34 cellular contexts compared by ENCODE assay signal in genomic region chr2:173860566-173860965, GRCh38.
"Had no signal": no experiment of that assay in that cellular context is flagged by ENCODE, and none has a peak within 500 bp of the region (broad histone marks: within the 10 kb centered on the region; RNA-seq: fewer than 3 reads in every experiment).

No MANE protein-coding gene starts in this region.

- H3K9me3 ChIP-seq: adrenal gland, body of pancreas, colonic mucosa, gastrocnemius medialis, left ventricle myocardium inferior, mucosa of descending colon, neutrophil, stomach, suprapubic skin, tibial artery had no signal

- H3K4me2 ChIP-seq: hepatocyte had no signal

- H3K36me3 Mint-ChIP-seq: activated CD8-positive, alpha-beta memory T cell treated with anti-CD3 and anti-CD28 coated beads, Interleukin-2, amount 10 ng/mL, durations not matched to agents 7 days and 5 days; activated naive CD4-positive, alpha-beta T cell treated with anti-CD3 and anti-CD28 coated beads, Interleukin-2, amount 50 U/mL, for 72 hours; natural killer cell treated with Interleukin-12 subunit alpha and Interleukin-12 subunit beta and Interleukin-15 and Interleukin-18, amount 100 ng/mL, for 72 hours; WTC11 had no signal

- H3K36me3 ChIP-seq: adrenal gland, colonic mucosa, gastrocnemius medialis, left ventricle myocardium inferior, neutrophil, stomach, suprapubic skin, tibial artery had no signal

- DNase-seq: activated CD4-positive, alpha-beta memory T cell treated with anti-CD3 and anti-CD28 coated beads, Interleukin-2, amount 10 ng/mL, durations not matched to agents 7 days and 5 days; activated CD4-positive, alpha-beta T cell treated with anti-CD3 and anti-CD28 coated beads for 1 hour; activated CD4-positive, alpha-beta T cell treated with anti-CD3 and anti-CD28 coated beads, Interleukin-2, amount 10 ng/mL, durations not matched to agents 7 days and 5 days; activated CD8-positive, alpha-beta memory T cell treated with anti-CD3 and anti-CD28 coated beads, Interleukin-2, amount 10 ng/mL, durations not matched to agents 7 days and 5 days; activated naive CD4-positive, alpha-beta T cell; activated T-cell treated with anti-CD3 and anti-CD28 coated beads, Interleukin-2, amount 50 U/mL, for 48 hours; aorta; body of pancreas; colonic mucosa; dorsolateral prefrontal cortex; effector memory CD4-positive, alpha-beta T cell; gastrocnemius medialis; glutamatergic neuron; islet precursor cell; left ventricle myocardium inferior; mesendoderm; mucosa of descending colon; stimulated activated CD4-positive, alpha-beta T cell treated with anti-CD3 and anti-CD28 coated beads, Interleukin-12 subunit alpha, Interleukin-12 subunit beta, amount 100 ng/mL, for 4 hours; stimulated activated CD4-positive, alpha-beta T cell treated with anti-CD3 and anti-CD28 coated beads, Interleukin-4, amount 100 ng/mL, for 1 hour; stomach; T-helper 9 cell; tibial artery had no signal

- H3K4me3 ChIP-seq: adrenal gland, body of pancreas, colonic mucosa, dorsolateral prefrontal cortex, gastrocnemius medialis, hepatocyte, left ventricle myocardium inferior, lung, mucosa of descending colon, skin epidermis, stomach, suprapubic skin, tibial artery had no signal

- H3K4me3 Mint-ChIP-seq: activated CD4-positive, alpha-beta memory T cell treated with anti-CD3 and anti-CD28 coated beads, Interleukin-2, amount 10 ng/mL, durations not matched to agents 7 days and 5 days; activated CD4-positive, alpha-beta T cell treated with anti-CD3 and anti-CD28 coated beads, Interleukin-2, amount 10 ng/mL, durations not matched to agents 7 days and 5 days; activated CD8-positive, alpha-beta memory T cell treated with anti-CD3 and anti-CD28 coated beads, Interleukin-2, amount 10 ng/mL, durations not matched to agents 7 days and 5 days; natural killer cell treated with Interleukin-12 subunit alpha and Interleukin-12 subunit beta and Interleukin-15 and Interleukin-18, amount 100 ng/mL, for 72 hours; T-helper 1 cell treated with Interleukin-12 subunit alpha and Interleukin-12 subunit beta and Interleukin-4 antibody, amounts not matched to agents 30 μg/mL and 1 μg/mL, for 36 hours; WTC11 had no signal

- ATAC-seq: activated CD8-positive, alpha-beta memory T cell treated with anti-CD3 and anti-CD28 coated beads, Interleukin-2, amount 10 ng/mL, durations not matched to agents 7 days and 5 days; activated naive CD4-positive, alpha-beta T cell treated with anti-CD3 and anti-CD28 coated beads, Interleukin-2, amount 50 U/mL, for 72 hours; body of pancreas; gastrocnemius medialis; natural killer cell treated with Interleukin-12 subunit alpha and Interleukin-12 subunit beta and Interleukin-15 and Interleukin-18, amount 100 ng/mL, for 72 hours; sciatic nerve; WTC11 had no signal

- H3K27me3 ChIP-seq: adrenal gland, body of pancreas, colonic mucosa, gastrocnemius medialis, hepatocyte, neutrophil, suprapubic skin, tibial artery had no signal

- H3K27ac ChIP-seq: adrenal gland, body of pancreas, colonic mucosa, dorsolateral prefrontal cortex, gastrocnemius medialis, hepatocyte, left ventricle myocardium inferior, neutrophil, skin epidermis, stomach, suprapubic skin, tibial artery had no signal

- H3K79me2 ChIP-seq: hepatocyte had no signal

- H2AFZ ChIP-seq: hepatocyte had no signal

- H3K27ac Mint-ChIP-seq: activated CD4-positive, alpha-beta memory T cell treated with anti-CD3 and anti-CD28 coated beads, Interleukin-2, amount 10 ng/mL, durations not matched to agents 7 days and 5 days; activated CD4-positive, alpha-beta T cell treated with anti-CD3 and anti-CD28 coated beads, Interleukin-2, amount 10 ng/mL, durations not matched to agents 7 days and 5 days; activated CD8-positive, alpha-beta memory T cell treated with anti-CD3 and anti-CD28 coated beads, Interleukin-2, amount 10 ng/mL, durations not matched to agents 7 days and 5 days; activated naive CD4-positive, alpha-beta T cell treated with anti-CD3 and anti-CD28 coated beads, Interleukin-2, amount 50 U/mL, for 72 hours; natural killer cell treated with Interleukin-12 subunit alpha and Interleukin-12 subunit beta and Interleukin-15 and Interleukin-18, amount 100 ng/mL, for 72 hours; progenitor cell of endocrine pancreas; T-helper 1 cell treated with Interleukin-12 subunit alpha and Interleukin-12 subunit beta and Interleukin-4 antibody, amounts not matched to agents 30 μg/mL and 1 μg/mL, for 36 hours; WTC11 had no signal

- H3K9me3 Mint-ChIP-seq: activated CD4-positive, alpha-beta memory T cell treated with anti-CD3 and anti-CD28 coated beads, Interleukin-2, amount 10 ng/mL, durations not matched to agents 7 days and 5 days; activated CD4-positive, alpha-beta T cell treated with anti-CD3 and anti-CD28 coated beads, Interleukin-2, amount 10 ng/mL, durations not matched to agents 7 days and 5 days; activated naive CD4-positive, alpha-beta T cell treated with anti-CD3 and anti-CD28 coated beads, Interleukin-2, amount 50 U/mL, for 72 hours; natural killer cell treated with Interleukin-12 subunit alpha and Interleukin-12 subunit beta and Interleukin-15 and Interleukin-18, amount 100 ng/mL, for 72 hours; T-helper 1 cell treated with Interleukin-12 subunit alpha and Interleukin-12 subunit beta and Interleukin-4 antibody, amounts not matched to agents 30 μg/mL and 1 μg/mL, for 36 hours had no signal

- H3K4me1 ChIP-seq: adrenal gland, body of pancreas, colonic mucosa, stomach had no signal
